Comparison of ENCODE assay signal across 21 cellular contexts in genomic region chr4:27358269-27358668, GRCh38.
DNase-seq lines count a peak whose midpoint lies in the region; ATAC-seq and TF ChIP-seq lines count a peak whose summit lies in the region.
"Had no signal": no experiment of that assay in that cellular context is flagged by ENCODE, and none has a peak within 500 bp of the region (broad histone marks: within the 10 kb centered on the region; RNA-seq: fewer than 3 reads in every experiment).

No MANE protein-coding gene starts in this region.

- no peak overlapping the region for H2BK5ac ChIP-seq in mesenchymal stem cell (ENCODE audit: low read depth, low read length, poor library complexity, severe bottlenecking)

- POLR2A ChIA-PET in WTC11 (lab: Charles Lee) = no interaction called here

- H3K4ac ChIP-seq in mesenchymal stem cell (ENCODE audit: low read depth in 1 of 2, low read length in 2 of 2) = no peak overlapping the region

- no peak overlapping the region for H4K91ac ChIP-seq in mesenchymal stem cell (ENCODE audit: low read length)

- TF ChIP-seq CTCF in MM.1S (IDR thresholded peaks at IDR 0.05; ENCODE audit: low read length) (no peak), WTC11 (IDR thresholded peaks at IDR 0.05) (no peak), right atrium auricular region (IDR thresholded peaks at IDR 0.05) (no peak)

- H3K4me2 ChIP-seq in MM.1S (ENCODE audit: low read depth, low read length) (peak overlapping the region; percentile 36), mesenchymal stem cell (ENCODE audit: low read length, poor library complexity, severe bottlenecking) (no peak overlapping the region)

- no peak overlapping the region for H2BK120ac ChIP-seq in mesenchymal stem cell (ENCODE audit: low read depth, low read length)

- H3K4me3 Mint-ChIP-seq in WTC11 = no peak overlapping the region
- H3K4me3 Mint-ChIP-seq: CD4-positive, alpha-beta T cell; CD8-positive, alpha-beta T cell had no signal

- CTCF ChIA-PET in WTC11 (lab: Charles Lee) = no interaction called here

- peak overlapping the region; percentile 4; the same call in 1 of the 2 replicates for H3K27ac Mint-ChIP-seq in WTC11
- H3K27ac Mint-ChIP-seq: CD4-positive, alpha-beta T cell; CD8-positive, alpha-beta T cell had no signal

- H3K14ac ChIP-seq in mesenchymal stem cell (ENCODE audit: low read length in 2 of 2) = no peak overlapping the region

- peaks cover 10% of the 10 kb centered on the region; the same call in 1 of the 2 replicates for H3F3A ChIP-seq in MM.1S (ENCODE audit: insufficient read depth, low read length)

- H3K36me3 ChIP-seq in MM.1S (replicated peaks; ENCODE audit: insufficient read depth, low read length) (no peaks in the 10 kb centered on the region), mesenchymal stem cell (ENCODE audit: control insufficient read depth in 1 of 2, insufficient read depth in 2 of 2, low read depth in 1 of 2, low read length in 2 of 2) (no peaks in the 10 kb centered on the region), right atrium auricular region (no peaks in the 10 kb centered on the region)
- H3K36me3 ChIP-seq: BE2C; BLaER1 treated with 17β-estradiol and CSF1 and Interleukin-3, amounts not matched to agents 10 nM and 100 nM had no signal

- H3K79me2 ChIP-seq in MM.1S (ENCODE audit: low read length) = no peaks in the 10 kb centered on the region

- WGBS in mesenchymal stem cell = 80% methylated on average over 2 of the region's 2 CpGs

- no peak overlapping the region for H4K8ac ChIP-seq in mesenchymal stem cell (ENCODE audit: low read length)

- H3K9ac ChIP-seq in MM.1S (ENCODE audit: low read length) = no peak overlapping the region
- peak overlapping the region; percentile 33 for H3K9ac ChIP-seq in mesenchymal stem cell (ENCODE audit: low read length)
- H3K9ac ChIP-seq: BLaER1 treated with 17β-estradiol and CSF1 and Interleukin-3, amounts not matched to agents 10 nM and 100 nM had no signal

- no peak overlapping the region for H3K23ac ChIP-seq in mesenchymal stem cell (ENCODE audit: low read length in 2 of 2)

- peaks cover 28% of the 10 kb centered on the region for H3K4me1 ChIP-seq in MM.1S (ENCODE audit: low read length)
- H3K4me1 ChIP-seq in mesenchymal stem cell (ENCODE audit: control insufficient read depth, insufficient read depth, low read depth, low read length) = no peaks in the 10 kb centered on the region
- H3K4me1 ChIP-seq in right atrium auricular region = no peaks in the 10 kb centered on the region
- H3K4me1 ChIP-seq: BE2C had no signal

- H4K20me1 ChIP-seq in MM.1S (ENCODE audit: insufficient read depth, low read length) = no peaks in the 10 kb centered on the region
- H4K20me1 ChIP-seq: BLaER1 treated with 17β-estradiol and CSF1 and Interleukin-3, amounts not matched to agents 10 nM and 100 nM had no signal

- H3K9me3 Mint-ChIP-seq in WTC11 = peaks cover 4% of the 10 kb centered on the region

- H3K4me1 Mint-ChIP-seq in WTC11 = peaks cover 23% of the 10 kb centered on the region

- H2AFZ ChIP-seq in MM.1S (ENCODE audit: low read length) (peak overlapping the region; percentile 13), mesenchymal stem cell (ENCODE audit: low read depth, low read length) (no peak overlapping the region)

- H2BK12ac ChIP-seq in mesenchymal stem cell (ENCODE audit: low read length in 2 of 2) = no peak overlapping the region

- DNase-seq in MM.1S = peak; percentile 60
- no peak for DNase-seq in WTC11 (ENCODE audit: low spot score)
- no peak for DNase-seq in mesenchymal stem cell
- DNase-seq in right atrium auricular region (ENCODE audit: low spot score) = no peak
- no peak for DNase-seq in islet precursor cell
- DNase-seq: 8988T; ACHN; BE2C; CD4-positive, alpha-beta T cell; CD8-positive, alpha-beta T cell; DMS 273 treated with DMSO at 0.1 percent for 48 hours; DMS153; DMS53; DMS79; DND-41; EL; GDM1 had no signal

- no peak overlapping the region for H3K4me3 ChIP-seq in MM.1S (ENCODE audit: low read length)
- H3K4me3 ChIP-seq in mesenchymal stem cell (ENCODE audit: insufficient read depth in 1 of 2, low read depth in 1 of 2, low read length in 2 of 2) = no peak overlapping the region
- H3K4me3 ChIP-seq in right atrium auricular region = no peak overlapping the region
- H3K4me3 ChIP-seq: BLaER1 treated with 17β-estradiol and CSF1 and Interleukin-3, amounts not matched to agents 10 nM and 100 nM; GM12878 had no signal

- H2BK15ac ChIP-seq in mesenchymal stem cell (ENCODE audit: low read depth, poor library complexity, severe bottlenecking) = no peak overlapping the region

- H3K27ac ChIP-seq in MM.1S (ENCODE audit: low read length) = peak overlapping the region; percentile 43; the same call in 1 of the 2 replicates
- H3K27ac ChIP-seq in mesenchymal stem cell (ENCODE audit: low read length, poor library complexity, severe bottlenecking) = no peak overlapping the region
- no peak overlapping the region for H3K27ac ChIP-seq in right atrium auricular region
- H3K27ac ChIP-seq: C4-2B had no signal

- H3K79me1 ChIP-seq in mesenchymal stem cell (replicated peaks; ENCODE audit: low read length, poor library complexity, severe bottlenecking) = no peaks in the 10 kb centered on the region

- H3K9me3 ChIP-seq in MM.1S (replicated peaks; ENCODE audit: insufficient read depth, low read length) (no peaks in the 10 kb centered on the region), mesenchymal stem cell (ENCODE audit: control insufficient read depth, low read length) (no peaks in the 10 kb centered on the region), right atrium auricular region (peaks cover 0 to 6% of the 10 kb centered on the region in 2 donors)
- H3K9me3 ChIP-seq: BE2C had no signal

- ATAC-seq in WTC11 (no peak), GM21367 (IDR thresholded peaks at IDR 0.05; ENCODE audit: unreplicated experiment) (no peak)
- ATAC-seq: CD8-positive, alpha-beta T cell; GM12878 had no signal

- H3K27me3 Mint-ChIP-seq in WTC11 (ENCODE audit: low read depth) = no peaks in the 10 kb centered on the region
- H3K27me3 Mint-ChIP-seq: CD4-positive, alpha-beta T cell had no signal

- H3K36me3 Mint-ChIP-seq in WTC11 = no peaks in the 10 kb centered on the region
- H3K36me3 Mint-ChIP-seq: CD8-positive, alpha-beta T cell had no signal

- H3K9me2 ChIP-seq in MM.1S (replicated peaks; ENCODE audit: insufficient read depth, low read length) = no peaks in the 10 kb centered on the region

- no peak overlapping the region for H3K18ac ChIP-seq in mesenchymal stem cell (ENCODE audit: low read depth in 1 of 2, low read length in 2 of 2)

- H2AK5ac ChIP-seq in mesenchymal stem cell (ENCODE audit: low read length, severe bottlenecking) = no peak overlapping the region

- H3K27me3 ChIP-seq in MM.1S (replicated peaks; ENCODE audit: insufficient read depth, low read length) = no peaks in the 10 kb centered on the region
- no peaks in the 10 kb centered on the region for H3K27me3 ChIP-seq in mesenchymal stem cell (ENCODE audit: control insufficient read depth in 1 of 2, insufficient read depth in 1 of 2, low read length in 2 of 2)
- H3K27me3 ChIP-seq in right atrium auricular region = no peaks in the 10 kb centered on the region
- H3K27me3 ChIP-seq: BE2C; BLaER1 treated with 17β-estradiol and CSF1 and Interleukin-3, amounts not matched to agents 10 nM and 100 nM had no signal

TF ChIP-seq in WTC11, 78 proteins besides CTCF, POLR2A, EP300 and RAD21:
- TF ChIP-seq FOXJ3 (CRISPR knock-in tag; IDR thresholded peaks at IDR 0.05; ENCODE audit: borderline replicate concordance) (no peak), NR2C2 (CRISPR knock-in tag; IDR thresholded peaks at IDR 0.05) (no peak), JAZF1 (CRISPR knock-in tag; IDR thresholded peaks at IDR 0.05) (no peak), MAX (CRISPR knock-in tag; IDR thresholded peaks at IDR 0.05) (no peak), KAT7 (CRISPR knock-in tag; IDR thresholded peaks at IDR 0.05; ENCODE audit: borderline replicate concordance) (no peak), OVOL2 (CRISPR knock-in tag; IDR thresholded peaks at IDR 0.05; ENCODE audit: borderline replicate concordance) (no peak), SP1 (CRISPR knock-in tag; conservative IDR thresholded peaks at IDR 0.05) (no peak), CBFB (CRISPR knock-in tag; IDR thresholded peaks at IDR 0.05; ENCODE audit: low read depth) (no peak)
